29 cellular contexts compared by ENCODE assay signal in the genomic region with DNA sequence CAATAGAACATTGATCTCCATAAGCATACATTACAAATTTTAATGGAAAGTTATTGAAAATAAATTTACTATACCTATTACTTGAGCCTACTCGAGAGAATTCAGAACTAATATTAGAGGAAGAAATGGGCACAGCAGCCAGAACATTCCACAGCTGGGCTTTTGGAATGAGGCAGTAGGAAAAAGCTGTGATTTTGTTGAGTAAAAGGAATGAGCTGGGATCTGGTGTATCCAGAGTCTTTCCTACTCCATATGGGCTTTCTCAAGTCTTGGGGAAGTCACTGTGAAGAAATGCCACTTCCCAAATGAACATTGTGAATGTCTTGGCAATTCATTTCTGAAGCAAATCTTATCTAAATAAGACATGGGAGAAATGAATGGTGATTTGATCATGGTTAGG.
"Had no signal": no experiment of that assay in that cellular context is flagged by ENCODE, and none has a peak within 500 bp of the region (broad histone marks: within the 10 kb centered on the region; RNA-seq: fewer than 3 reads in every experiment).

No MANE protein-coding gene starts in this region.

- H3K9me3 ChIP-seq: ascending aorta, breast epithelium, gastroesophageal sphincter had no signal

- H3K4me3 ChIP-seq: ascending aorta, breast epithelium, cardiac muscle cell, coronary artery, dorsolateral prefrontal cortex, gastroesophageal sphincter had no signal

- DNase-seq: activated CD4-positive, alpha-beta memory T cell treated with anti-CD3 and anti-CD28 coated beads for 36 hours; activated CD4-positive, alpha-beta T cell treated with anti-CD3 and anti-CD28 coated beads for 36 hours; activated CD4-positive, alpha-beta T cell treated with anti-CD3 and anti-CD28 coated beads, Interleukin-2, amount 10 ng/mL, durations not matched to agents 24 days and 14 days; activated CD4-positive, CD25-positive, alpha-beta regulatory T cell; activated CD4-positive, CD25-positive, alpha-beta regulatory T cell treated with anti-CD3 and anti-CD28 coated beads, Interleukin-2, amount 50 U/mL, for 72 hours; activated CD8-positive, alpha-beta memory T cell treated with anti-CD3 and anti-CD28 coated beads, Interleukin-2, amount 10 ng/mL, durations not matched to agents 7 days and 5 days; activated CD8-positive, alpha-beta memory T cell treated with anti-CD3 and anti-CD28 coated beads, Interleukin-2, amount 50 U/mL, for 4 hours; activated CD8-positive, alpha-beta T cell treated with anti-CD3 and anti-CD28 coated beads, Interleukin-2, amount 10 ng/mL, durations not matched to agents 7 days and 5 days; activated gamma-delta T cell; activated naive CD4-positive, alpha-beta T cell; activated naive CD4-positive, alpha-beta T cell treated with anti-CD3 and anti-CD28 coated beads, Interleukin-2, amount 10 ng/mL, durations not matched to agents 7 days and 5 days; activated naive CD8-positive, alpha-beta T cell treated with anti-CD3 and anti-CD28 coated beads, Interleukin-2, amount 10 ng/mL, durations not matched to agents 7 days and 5 days; activated T-cell treated with anti-CD3 and anti-CD28 coated beads for 4 hours; activated T-cell treated with anti-CD3 and anti-CD28 coated beads, Interleukin-2, amount 50 U/mL, for 24 hours; activated T-cell treated with anti-CD3 and anti-CD28 coated beads, Interleukin-2, amount 50 U/mL, for 72 hours; dorsolateral prefrontal cortex; effector memory CD4-positive, alpha-beta T cell; endodermal cell; foreskin melanocyte had no signal

- H3K4me1 ChIP-seq: ascending aorta, breast epithelium had no signal

- H3K27ac ChIP-seq: ascending aorta, breast epithelium, cardiac muscle cell, dorsolateral prefrontal cortex, gastroesophageal sphincter had no signal

- H3K36me3 Mint-ChIP-seq: activated CD4-positive, alpha-beta memory T cell treated with anti-CD3 and anti-CD28 coated beads for 36 hours; activated naive CD4-positive, alpha-beta T cell treated with anti-CD3 and anti-CD28 coated beads, Interleukin-2, amount 10 ng/mL, durations not matched to agents 7 days and 5 days; activated naive CD4-positive, alpha-beta T cell treated with anti-CD3 and anti-CD28 coated beads, Interleukin-2, amount 50 U/mL, for 72 hours; activated naive CD8-positive, alpha-beta T cell treated with anti-CD3 and anti-CD28 coated beads, Interleukin-2, amount 10 ng/mL, durations not matched to agents 7 days and 5 days; brain had no signal

- H3K27me3 Mint-ChIP-seq: activated CD8-positive, alpha-beta memory T cell treated with anti-CD3 and anti-CD28 coated beads, Interleukin-2, amount 10 ng/mL, durations not matched to agents 7 days and 5 days; activated naive CD4-positive, alpha-beta T cell treated with anti-CD3 and anti-CD28 coated beads, Interleukin-2, amount 10 ng/mL, durations not matched to agents 7 days and 5 days; activated T-cell treated with anti-CD3 and anti-CD28 coated beads, Interleukin-2, amount 50 U/mL, for 24 hours; brain; dendritic cell treated with granulocyte-macrophage colony-stimulating factor and Interleukin-4, amounts not matched to agents 40 ng/mL and 50 ng/mL, for 4 days had no signal

- H3K27me3 ChIP-seq: ascending aorta, breast epithelium, cardiac muscle cell, dorsolateral prefrontal cortex, gastroesophageal sphincter had no signal

- H3K36me3 ChIP-seq: ascending aorta, breast epithelium, cardiac muscle cell, gastroesophageal sphincter had no signal

- H3K9me3 Mint-ChIP-seq: activated CD4-positive, alpha-beta memory T cell treated with anti-CD3 and anti-CD28 coated beads for 36 hours; activated naive CD4-positive, alpha-beta T cell treated with anti-CD3 and anti-CD28 coated beads, Interleukin-2, amount 50 U/mL, for 72 hours; activated T-cell treated with anti-CD3 and anti-CD28 coated beads, Interleukin-2, amount 50 U/mL, for 24 hours; brain; central memory CD8-positive, alpha-beta T cell; endodermal cell had no signal

- H3K27ac Mint-ChIP-seq: activated CD4-positive, alpha-beta memory T cell treated with anti-CD3 and anti-CD28 coated beads for 36 hours; activated CD4-positive, alpha-beta T cell treated with anti-CD3 and anti-CD28 coated beads for 36 hours; activated CD4-positive, alpha-beta T cell treated with anti-CD3 and anti-CD28 coated beads, Interleukin-2, amount 10 ng/mL, durations not matched to agents 24 days and 14 days; activated CD8-positive, alpha-beta memory T cell treated with anti-CD3 and anti-CD28 coated beads, Interleukin-2, amount 10 ng/mL, durations not matched to agents 7 days and 5 days; activated CD8-positive, alpha-beta T cell treated with anti-CD3 and anti-CD28 coated beads, Interleukin-2, amount 10 ng/mL, durations not matched to agents 7 days and 5 days; activated naive CD4-positive, alpha-beta T cell treated with anti-CD3 and anti-CD28 coated beads, Interleukin-2, amount 10 ng/mL, durations not matched to agents 7 days and 5 days; activated naive CD4-positive, alpha-beta T cell treated with anti-CD3 and anti-CD28 coated beads, Interleukin-2, amount 50 U/mL, for 72 hours; activated naive CD8-positive, alpha-beta T cell treated with anti-CD3 and anti-CD28 coated beads, Interleukin-2, amount 10 ng/mL, durations not matched to agents 7 days and 5 days; activated T-cell treated with anti-CD3 and anti-CD28 coated beads, Interleukin-2, amount 50 U/mL, for 24 hours; activated T-cell treated with anti-CD3 and anti-CD28 coated beads, Interleukin-2, amount 50 U/mL, for 72 hours; brain; dendritic cell treated with granulocyte-macrophage colony-stimulating factor and Interleukin-4, amounts not matched to agents 40 ng/mL and 50 ng/mL, for 4 days; endodermal cell had no signal

- ATAC-seq: activated CD4-positive, alpha-beta T cell treated with anti-CD3 and anti-CD28 coated beads for 36 hours; activated CD8-positive, alpha-beta memory T cell treated with anti-CD3 and anti-CD28 coated beads, Interleukin-2, amount 10 ng/mL, durations not matched to agents 7 days and 5 days; activated CD8-positive, alpha-beta T cell treated with anti-CD3 and anti-CD28 coated beads, Interleukin-2, amount 10 ng/mL, durations not matched to agents 7 days and 5 days; activated naive CD4-positive, alpha-beta T cell treated with anti-CD3 and anti-CD28 coated beads, Interleukin-2, amount 50 U/mL, for 72 hours; activated T-cell treated with anti-CD3 and anti-CD28 coated beads, Interleukin-2, amount 50 U/mL, for 72 hours; esophagus mucosa; gastroesophageal sphincter had no signal

- H3K4me1 Mint-ChIP-seq: activated naive CD4-positive, alpha-beta T cell treated with anti-CD3 and anti-CD28 coated beads, Interleukin-2, amount 10 ng/mL, durations not matched to agents 7 days and 5 days had no signal

- H3K4me3 Mint-ChIP-seq: activated CD4-positive, alpha-beta memory T cell treated with anti-CD3 and anti-CD28 coated beads for 36 hours; activated CD4-positive, alpha-beta T cell treated with anti-CD3 and anti-CD28 coated beads for 36 hours; activated CD4-positive, alpha-beta T cell treated with anti-CD3 and anti-CD28 coated beads, Interleukin-2, amount 10 ng/mL, durations not matched to agents 24 days and 14 days; activated CD8-positive, alpha-beta memory T cell treated with anti-CD3 and anti-CD28 coated beads, Interleukin-2, amount 10 ng/mL, durations not matched to agents 7 days and 5 days; activated CD8-positive, alpha-beta T cell treated with anti-CD3 and anti-CD28 coated beads, Interleukin-2, amount 10 ng/mL, durations not matched to agents 7 days and 5 days; activated naive CD4-positive, alpha-beta T cell treated with anti-CD3 and anti-CD28 coated beads, Interleukin-2, amount 10 ng/mL, durations not matched to agents 7 days and 5 days; activated naive CD8-positive, alpha-beta T cell treated with anti-CD3 and anti-CD28 coated beads, Interleukin-2, amount 10 ng/mL, durations not matched to agents 7 days and 5 days; activated T-cell treated with anti-CD3 and anti-CD28 coated beads, Interleukin-2, amount 50 U/mL, for 24 hours; activated T-cell treated with anti-CD3 and anti-CD28 coated beads, Interleukin-2, amount 50 U/mL, for 72 hours; brain; central memory CD8-positive, alpha-beta T cell; dendritic cell treated with granulocyte-macrophage colony-stimulating factor and Interleukin-4, amounts not matched to agents 40 ng/mL and 50 ng/mL, for 4 days; endodermal cell had no signal
